In the genomic region with DNA sequence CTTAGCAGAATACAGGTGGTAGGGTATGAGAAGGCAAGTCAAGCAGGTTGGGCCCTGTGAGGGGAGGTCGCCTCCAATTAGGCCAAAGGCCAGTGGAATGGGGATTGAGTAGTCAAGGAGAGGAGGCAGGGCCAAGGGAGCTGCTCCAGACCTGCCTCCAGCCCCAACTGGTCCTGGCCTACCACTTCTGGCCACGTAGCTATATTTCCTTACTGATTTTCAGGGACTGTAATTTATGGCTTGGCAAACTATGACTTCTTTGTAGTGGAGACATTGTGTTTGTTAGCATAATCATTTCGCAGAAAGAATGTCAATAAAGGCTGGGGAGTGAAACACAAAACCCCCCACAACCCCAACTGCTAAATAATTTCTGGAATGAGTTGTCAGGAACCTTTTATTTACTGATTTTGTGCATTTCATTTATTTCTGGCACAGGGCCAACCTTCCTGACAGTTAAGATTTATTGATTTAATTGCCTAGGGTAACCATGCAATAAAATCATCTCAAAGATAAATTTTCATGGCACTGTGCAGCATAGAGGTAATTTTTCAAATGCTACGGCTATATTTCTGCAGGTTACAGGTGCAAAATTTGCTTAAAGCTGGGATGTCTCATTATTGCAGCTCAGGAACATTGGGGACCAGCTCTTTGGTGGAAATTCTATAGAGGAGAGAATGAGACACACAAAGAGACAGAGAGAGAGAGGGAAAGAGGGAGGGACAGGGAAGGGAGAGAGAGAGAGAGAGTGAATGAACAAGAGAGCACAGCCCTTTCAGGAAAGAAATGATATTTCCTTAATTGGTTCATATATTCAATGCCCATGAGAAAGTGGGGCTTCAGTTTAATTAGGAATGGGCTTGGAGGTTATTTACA, we compare ENCODE assay signal across 15 cellular contexts.
DNase-seq lines count a peak whose midpoint lies in the region; ATAC-seq and TF ChIP-seq lines count a peak whose summit lies in the region.
"Had no signal": no experiment of that assay in that cellular context is flagged by ENCODE, and none has a peak within 500 bp of the region (broad histone marks: within the 10 kb centered on the region; RNA-seq: fewer than 3 reads in every experiment).

No MANE protein-coding gene starts in this region.

- no peak overlapping the region for H3K4me2 ChIP-seq in osteoblast (ENCODE audit: insufficient read depth, low read length)

- POLR2A ChIA-PET in HEK293T (lab: Yijun Ruan, JAX) = no interaction called here

- DNase-seq in HEK293T (ENCODE audit: extremely low spot score) = no peak
- DNase-seq in NCI-H1436 treated with DMSO at 0.1 percent for 48 hours (lab: John Stamatoyannopoulos, UW) = peak; percentile 54
- peak; percentile 45 for DNase-seq in NCI-H774 (lab: John Stamatoyannopoulos, UW)
- DNase-seq in osteoblast (ENCODE audit: insufficient read length, low spot score, missing footprints) = peak; percentile 30
- DNase-seq in glutamatergic neuron = no peak
- DNase-seq: ACHN; CD4-positive, alpha-beta T cell; Kasumi-1; NCI-H2171 treated with DMSO at 0.1 percent for 48 hours; NCI-H510A had no signal

- no peaks in the 10 kb centered on the region for H3K36me3 ChIP-seq in osteoblast (ENCODE audit: insufficient read depth, low read length)

- no peak overlapping the region for H3K27ac ChIP-seq in osteoblast (ENCODE audit: low read depth, low read length)

- no peak overlapping the region for H3K27ac Mint-ChIP-seq in glutamatergic neuron (ENCODE audit: unreplicated experiment)
- H3K27ac Mint-ChIP-seq: B cell; CD4-positive, alpha-beta T cell; T-helper 1 cell treated with Interleukin-12 subunit alpha and Interleukin-12 subunit beta and Interleukin-4 antibody, amounts not matched to agents 30 μg/mL and 1 μg/mL, for 36 hours had no signal

- no peaks in the 10 kb centered on the region for H3K4me1 ChIP-seq in osteoblast (ENCODE audit: insufficient read depth, low read length)

- H3K4me1 Mint-ChIP-seq in glutamatergic neuron (ENCODE audit: low read depth, unreplicated experiment) = no peaks in the 10 kb centered on the region
- H3K4me1 Mint-ChIP-seq: B cell had no signal

- no peaks in the 10 kb centered on the region for H3K36me3 Mint-ChIP-seq in glutamatergic neuron (ENCODE audit: unreplicated experiment)

- H2AFZ ChIP-seq in osteoblast (ENCODE audit: low read length) = no peak overlapping the region

- H3K27me3 Mint-ChIP-seq in glutamatergic neuron (ENCODE audit: unreplicated experiment) = no peaks in the 10 kb centered on the region
- H3K27me3 Mint-ChIP-seq: B cell; CD4-positive, alpha-beta T cell had no signal

- H3K4me3 Mint-ChIP-seq in glutamatergic neuron (ENCODE audit: unreplicated experiment) = no peak overlapping the region
- H3K4me3 Mint-ChIP-seq: B cell; CD4-positive, alpha-beta T cell; T-helper 1 cell treated with Interleukin-12 subunit alpha and Interleukin-12 subunit beta and Interleukin-4 antibody, amounts not matched to agents 30 μg/mL and 1 μg/mL, for 36 hours had no signal

- H3K79me2 ChIP-seq in osteoblast (ENCODE audit: insufficient read depth, low read length) = no peaks in the 10 kb centered on the region

- CTCF ChIA-PET in HEK293T (lab: Yijun Ruan, JAX) = no interaction called here

- no peaks in the 10 kb centered on the region for H3K9me3 ChIP-seq in osteoblast (ENCODE audit: low read depth, low read length)

- TF ChIP-seq CTCF in osteoblast (IDR thresholded peaks at IDR 0.05; ENCODE audit: extremely low read depth, low read depth, low read length) (no peak), glutamatergic neuron (IDR thresholded peaks at IDR 0.05; ENCODE audit: partially characterized antibody, unreplicated experiment) (no peak)

- H4K20me1 ChIP-seq in osteoblast (ENCODE audit: insufficient read depth, low read length) = no peaks in the 10 kb centered on the region

- H3K4me3 ChIP-seq in osteoblast (ENCODE audit: insufficient read depth, low read length) = no peak overlapping the region

- no peaks in the 10 kb centered on the region for H3K9me3 Mint-ChIP-seq in glutamatergic neuron (ENCODE audit: unreplicated experiment)
- H3K9me3 Mint-ChIP-seq: CD4-positive, alpha-beta T cell; T-helper 1 cell treated with Interleukin-12 subunit alpha and Interleukin-12 subunit beta and Interleukin-4 antibody, amounts not matched to agents 30 μg/mL and 1 μg/mL, for 36 hours had no signal

- no peaks in the 10 kb centered on the region for H3K27me3 ChIP-seq in osteoblast (ENCODE audit: insufficient read depth, low read length)

- ATAC-seq in GM21717 (IDR thresholded peaks at IDR 0.05; ENCODE audit: unreplicated experiment) (no peak), HG02840 (IDR thresholded peaks at IDR 0.05; ENCODE audit: low FRiP score, unreplicated experiment) (no peak)
- ATAC-seq: SK-N-SH treated with all-trans-retinoic acid at 6 μM for 48 hours had no signal

TF ChIP-seq in HEK293T, 16 proteins besides CTCF, POLR2A, EP300 and RAD21:
- TF ChIP-seq, protein P1, sequence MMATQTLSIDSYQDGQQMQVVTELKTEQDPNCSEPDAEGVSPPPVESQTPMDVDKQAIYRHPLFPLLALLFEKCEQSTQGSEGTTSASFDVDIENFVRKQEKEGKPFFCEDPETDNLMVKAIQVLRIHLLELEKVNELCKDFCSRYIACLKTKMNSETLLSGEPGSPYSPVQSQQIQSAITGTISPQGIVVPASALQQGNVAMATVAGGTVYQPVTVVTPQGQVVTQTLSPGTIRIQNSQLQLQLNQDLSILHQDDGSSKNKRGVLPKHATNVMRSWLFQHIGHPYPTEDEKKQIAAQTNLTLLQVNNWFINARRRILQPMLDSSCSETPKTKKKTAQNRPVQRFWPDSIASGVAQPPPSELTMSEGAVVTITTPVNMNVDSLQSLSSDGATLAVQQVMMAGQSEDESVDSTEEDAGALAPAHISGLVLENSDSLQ (IDR thresholded peaks at IDR 0.05) = peak; percentile 89
- TF ChIP-seq LEF1 (IDR thresholded peaks at IDR 0.05; ENCODE audit: borderline replicate concordance) = no peak

Comparison
In these comparisons a context has a peak if more than half of its experiments do, and no peak if none do; other contexts are left out.
1. DNase-seq: peak in NCI-H1436 treated with DMSO at 0.1 percent for 48 hours (single experiment), NCI-H774 (single experiment) and osteoblast (single experiment); none in HEK293T (single experiment) and glutamatergic neuron (single experiment).